1 cellular context compared by ENCODE assay signal in the genomic region with DNA sequence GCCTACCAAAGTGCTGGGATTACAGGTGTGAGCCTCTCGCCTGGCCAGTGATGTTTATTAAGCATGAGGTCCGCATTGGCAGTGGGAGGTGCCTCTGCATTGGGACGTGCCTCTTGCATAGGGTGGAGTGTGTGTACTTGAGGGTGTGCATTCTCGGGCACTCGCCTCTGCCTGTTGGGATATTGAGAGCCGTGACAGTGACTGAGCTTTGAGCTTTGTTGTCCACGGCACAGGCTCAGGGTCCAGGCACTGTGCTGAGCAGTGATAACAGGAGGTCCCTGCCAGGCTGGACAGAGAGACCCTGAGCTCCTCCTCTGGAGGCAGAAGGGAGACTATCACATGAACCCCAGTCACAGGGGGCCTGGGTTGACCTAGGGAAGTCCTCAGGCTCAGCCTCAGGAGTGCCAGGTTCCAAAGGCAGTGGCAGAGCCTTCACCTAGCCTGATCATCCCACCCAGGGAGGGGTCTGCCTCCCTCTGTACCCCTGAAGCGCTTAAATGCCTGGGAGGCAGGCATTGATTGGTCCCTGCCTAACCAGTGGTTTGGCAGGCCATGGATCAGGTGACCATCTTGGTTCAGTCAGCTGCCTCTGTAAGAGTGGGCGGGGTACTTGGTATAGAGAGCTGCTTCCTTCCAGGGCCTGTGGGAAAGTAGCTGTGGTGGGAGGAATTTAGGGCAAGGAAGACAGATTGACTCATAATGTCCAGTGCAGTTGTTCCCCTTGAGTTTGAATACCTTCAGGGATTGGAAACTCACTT.
A peak's percentile ranks its signal among the peaks of the same experiment; 100 is the strongest.
TF ChIP-seq lines count a peak whose summit lies in the region.

No MANE protein-coding gene starts in this region.

TF ChIP-seq in HepG2, 621 proteins besides CTCF, POLR2A, EP300 and RAD21 (continued from another document and continues in another):
- TF ChIP-seq, protein P1, sequence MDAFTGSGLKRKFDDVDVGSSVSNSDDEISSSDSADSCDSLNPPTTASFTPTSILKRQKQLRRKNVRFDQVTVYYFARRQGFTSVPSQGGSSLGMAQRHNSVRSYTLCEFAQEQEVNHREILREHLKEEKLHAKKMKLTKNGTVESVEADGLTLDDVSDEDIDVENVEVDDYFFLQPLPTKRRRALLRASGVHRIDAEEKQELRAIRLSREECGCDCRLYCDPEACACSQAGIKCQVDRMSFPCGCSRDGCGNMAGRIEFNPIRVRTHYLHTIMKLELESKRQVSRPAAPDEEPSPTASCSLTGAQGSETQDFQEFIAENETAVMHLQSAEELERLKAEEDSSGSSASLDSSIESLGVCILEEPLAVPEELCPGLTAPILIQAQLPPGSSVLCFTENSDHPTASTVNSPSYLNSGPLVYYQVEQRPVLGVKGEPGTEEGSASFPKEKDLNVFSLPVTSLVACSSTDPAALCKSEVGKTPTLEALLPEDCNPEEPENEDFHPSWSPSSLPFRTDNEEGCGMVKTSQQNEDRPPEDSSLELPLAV (CRISPR knock-in tag; conservative IDR thresholded peaks at IDR 0.05; ENCODE audit: low read depth), result no peak
- TF ChIP-seq DMAP1 (CRISPR knock-in tag; IDR thresholded peaks at IDR 0.05), result no peak; the same call in 1 of the 2 replicates
- no peak for TF ChIP-seq CREB1 (IDR thresholded peaks at IDR 0.05)
- peak; percentile 56; the same call in 1 of the 2 replicates for TF ChIP-seq CREB1 (CRISPR knock-in tag; IDR thresholded peaks at IDR 0.05)
- TF ChIP-seq, protein P2, sequence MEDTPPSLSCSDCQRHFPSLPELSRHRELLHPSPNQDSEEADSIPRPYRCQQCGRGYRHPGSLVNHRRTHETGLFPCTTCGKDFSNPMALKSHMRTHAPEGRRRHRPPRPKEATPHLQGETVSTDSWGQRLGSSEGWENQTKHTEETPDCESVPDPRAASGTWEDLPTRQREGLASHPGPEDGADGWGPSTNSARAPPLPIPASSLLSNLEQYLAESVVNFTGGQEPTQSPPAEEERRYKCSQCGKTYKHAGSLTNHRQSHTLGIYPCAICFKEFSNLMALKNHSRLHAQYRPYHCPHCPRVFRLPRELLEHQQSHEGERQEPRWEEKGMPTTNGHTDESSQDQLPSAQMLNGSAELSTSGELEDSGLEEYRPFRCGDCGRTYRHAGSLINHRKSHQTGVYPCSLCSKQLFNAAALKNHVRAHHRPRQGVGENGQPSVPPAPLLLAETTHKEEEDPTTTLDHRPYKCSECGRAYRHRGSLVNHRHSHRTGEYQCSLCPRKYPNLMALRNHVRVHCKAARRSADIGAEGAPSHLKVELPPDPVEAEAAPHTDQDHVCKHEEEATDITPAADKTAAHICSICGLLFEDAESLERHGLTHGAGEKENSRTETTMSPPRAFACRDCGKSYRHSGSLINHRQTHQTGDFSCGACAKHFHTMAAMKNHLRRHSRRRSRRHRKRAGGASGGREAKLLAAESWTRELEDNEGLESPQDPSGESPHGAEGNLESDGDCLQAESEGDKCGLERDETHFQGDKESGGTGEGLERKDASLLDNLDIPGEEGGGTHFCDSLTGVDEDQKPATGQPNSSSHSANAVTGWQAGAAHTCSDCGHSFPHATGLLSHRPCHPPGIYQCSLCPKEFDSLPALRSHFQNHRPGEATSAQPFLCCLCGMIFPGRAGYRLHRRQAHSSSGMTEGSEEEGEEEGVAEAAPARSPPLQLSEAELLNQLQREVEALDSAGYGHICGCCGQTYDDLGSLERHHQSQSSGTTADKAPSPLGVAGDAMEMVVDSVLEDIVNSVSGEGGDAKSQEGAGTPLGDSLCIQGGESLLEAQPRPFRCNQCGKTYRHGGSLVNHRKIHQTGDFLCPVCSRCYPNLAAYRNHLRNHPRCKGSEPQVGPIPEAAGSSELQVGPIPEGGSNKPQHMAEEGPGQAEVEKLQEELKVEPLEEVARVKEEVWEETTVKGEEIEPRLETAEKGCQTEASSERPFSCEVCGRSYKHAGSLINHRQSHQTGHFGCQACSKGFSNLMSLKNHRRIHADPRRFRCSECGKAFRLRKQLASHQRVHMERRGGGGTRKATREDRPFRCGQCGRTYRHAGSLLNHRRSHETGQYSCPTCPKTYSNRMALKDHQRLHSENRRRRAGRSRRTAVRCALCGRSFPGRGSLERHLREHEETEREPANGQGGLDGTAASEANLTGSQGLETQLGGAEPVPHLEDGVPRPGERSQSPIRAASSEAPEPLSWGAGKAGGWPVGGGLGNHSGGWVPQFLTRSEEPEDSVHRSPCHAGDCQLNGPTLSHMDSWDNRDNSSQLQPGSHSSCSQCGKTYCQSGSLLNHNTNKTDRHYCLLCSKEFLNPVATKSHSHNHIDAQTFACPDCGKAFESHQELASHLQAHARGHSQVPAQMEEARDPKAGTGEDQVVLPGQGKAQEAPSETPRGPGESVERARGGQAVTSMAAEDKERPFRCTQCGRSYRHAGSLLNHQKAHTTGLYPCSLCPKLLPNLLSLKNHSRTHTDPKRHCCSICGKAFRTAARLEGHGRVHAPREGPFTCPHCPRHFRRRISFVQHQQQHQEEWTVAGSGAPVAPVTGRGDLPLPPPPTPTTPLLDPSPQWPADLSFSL (CRISPR knock-in tag; IDR thresholded peaks at IDR 0.05), result no peak
- TF ChIP-seq ZFP82 (CRISPR knock-in tag; IDR thresholded peaks at IDR 0.05; ENCODE audit: borderline replicate concordance), result no peak
- no peak for TF ChIP-seq MED8 (CRISPR knock-in tag; IDR thresholded peaks at IDR 0.05; ENCODE audit: insufficient replicate concordance)
- peak; percentile 19; the same call in 1 of the 2 replicates for TF ChIP-seq PHF20 (CRISPR knock-in tag; IDR thresholded peaks at IDR 0.05)
- TF ChIP-seq, protein P3, sequence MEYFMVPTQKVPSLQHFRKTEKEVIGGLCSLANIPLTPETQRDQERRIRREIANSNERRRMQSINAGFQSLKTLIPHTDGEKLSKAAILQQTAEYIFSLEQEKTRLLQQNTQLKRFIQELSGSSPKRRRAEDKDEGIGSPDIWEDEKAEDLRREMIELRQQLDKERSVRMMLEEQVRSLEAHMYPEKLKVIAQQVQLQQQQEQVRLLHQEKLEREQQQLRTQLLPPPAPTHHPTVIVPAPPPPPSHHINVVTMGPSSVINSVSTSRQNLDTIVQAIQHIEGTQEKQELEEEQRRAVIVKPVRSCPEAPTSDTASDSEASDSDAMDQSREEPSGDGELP (IDR thresholded peaks at IDR 0.05; ENCODE audit: borderline replicate concordance, low read depth), result peak; percentile 46; the same call in 1 of the 2 replicates
- TF ChIP-seq ZNF451 (CRISPR knock-in tag; IDR thresholded peaks at IDR 0.05), result no peak; the same call in 1 of the 2 replicates
- no peak for TF ChIP-seq TBL1XR1 (IDR thresholded peaks at IDR 0.05; ENCODE audit: borderline replicate concordance, low read length, partially characterized antibody)
- TF ChIP-seq SPEN (CRISPR knock-in tag; IDR thresholded peaks at IDR 0.05; ENCODE audit: low read depth), result peak; percentile 56; the same call in 1 of the 2 replicates
- TF ChIP-seq, protein P4, sequence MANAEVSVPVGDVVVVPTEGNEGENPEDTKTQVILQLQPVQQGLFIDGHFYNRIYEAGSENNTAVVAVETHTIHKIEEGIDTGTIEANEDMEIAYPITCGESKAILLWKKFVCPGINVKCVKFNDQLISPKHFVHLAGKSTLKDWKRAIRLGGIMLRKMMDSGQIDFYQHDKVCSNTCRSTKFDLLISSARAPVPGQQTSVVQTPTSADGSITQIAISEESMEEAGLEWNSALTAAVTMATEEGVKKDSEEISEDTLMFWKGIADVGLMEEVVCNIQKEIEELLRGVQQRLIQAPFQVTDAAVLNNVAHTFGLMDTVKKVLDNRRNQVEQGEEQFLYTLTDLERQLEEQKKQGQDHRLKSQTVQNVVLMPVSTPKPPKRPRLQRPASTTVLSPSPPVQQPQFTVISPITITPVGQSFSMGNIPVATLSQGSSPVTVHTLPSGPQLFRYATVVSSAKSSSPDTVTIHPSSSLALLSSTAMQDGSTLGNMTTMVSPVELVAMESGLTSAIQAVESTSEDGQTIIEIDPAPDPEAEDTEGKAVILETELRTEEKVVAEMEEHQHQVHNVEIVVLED (CRISPR knock-in tag; IDR thresholded peaks at IDR 0.05; ENCODE audit: borderline replicate concordance), result peak; percentile 42; the same call in 1 of the 2 replicates
- no peak for TF ChIP-seq ZNF562 (CRISPR knock-in tag; IDR thresholded peaks at IDR 0.05; ENCODE audit: borderline replicate concordance)
- TF ChIP-seq FIP1L1 (IDR thresholded peaks at IDR 0.05; ENCODE audit: borderline replicate concordance, insufficient read depth, low read depth, low read length), result no peak
- TF ChIP-seq ZNF17 (CRISPR knock-in tag; IDR thresholded peaks at IDR 0.05), result no peak
- no peak for TF ChIP-seq ZNF382 (CRISPR knock-in tag; IDR thresholded peaks at IDR 0.05; ENCODE audit: borderline replicate concordance)
- TF ChIP-seq SOX6 (IDR thresholded peaks at IDR 0.05), result no peak
- peak; percentile 34; the same call in 1 of the 2 replicates for TF ChIP-seq SOX6 (CRISPR knock-in tag; IDR thresholded peaks at IDR 0.05)
- peak; percentile 42; the same call in 1 of the 2 replicates for TF ChIP-seq CBX5 (CRISPR knock-in tag; IDR thresholded peaks at IDR 0.05; ENCODE audit: borderline replicate concordance)
- TF ChIP-seq, protein P5, sequence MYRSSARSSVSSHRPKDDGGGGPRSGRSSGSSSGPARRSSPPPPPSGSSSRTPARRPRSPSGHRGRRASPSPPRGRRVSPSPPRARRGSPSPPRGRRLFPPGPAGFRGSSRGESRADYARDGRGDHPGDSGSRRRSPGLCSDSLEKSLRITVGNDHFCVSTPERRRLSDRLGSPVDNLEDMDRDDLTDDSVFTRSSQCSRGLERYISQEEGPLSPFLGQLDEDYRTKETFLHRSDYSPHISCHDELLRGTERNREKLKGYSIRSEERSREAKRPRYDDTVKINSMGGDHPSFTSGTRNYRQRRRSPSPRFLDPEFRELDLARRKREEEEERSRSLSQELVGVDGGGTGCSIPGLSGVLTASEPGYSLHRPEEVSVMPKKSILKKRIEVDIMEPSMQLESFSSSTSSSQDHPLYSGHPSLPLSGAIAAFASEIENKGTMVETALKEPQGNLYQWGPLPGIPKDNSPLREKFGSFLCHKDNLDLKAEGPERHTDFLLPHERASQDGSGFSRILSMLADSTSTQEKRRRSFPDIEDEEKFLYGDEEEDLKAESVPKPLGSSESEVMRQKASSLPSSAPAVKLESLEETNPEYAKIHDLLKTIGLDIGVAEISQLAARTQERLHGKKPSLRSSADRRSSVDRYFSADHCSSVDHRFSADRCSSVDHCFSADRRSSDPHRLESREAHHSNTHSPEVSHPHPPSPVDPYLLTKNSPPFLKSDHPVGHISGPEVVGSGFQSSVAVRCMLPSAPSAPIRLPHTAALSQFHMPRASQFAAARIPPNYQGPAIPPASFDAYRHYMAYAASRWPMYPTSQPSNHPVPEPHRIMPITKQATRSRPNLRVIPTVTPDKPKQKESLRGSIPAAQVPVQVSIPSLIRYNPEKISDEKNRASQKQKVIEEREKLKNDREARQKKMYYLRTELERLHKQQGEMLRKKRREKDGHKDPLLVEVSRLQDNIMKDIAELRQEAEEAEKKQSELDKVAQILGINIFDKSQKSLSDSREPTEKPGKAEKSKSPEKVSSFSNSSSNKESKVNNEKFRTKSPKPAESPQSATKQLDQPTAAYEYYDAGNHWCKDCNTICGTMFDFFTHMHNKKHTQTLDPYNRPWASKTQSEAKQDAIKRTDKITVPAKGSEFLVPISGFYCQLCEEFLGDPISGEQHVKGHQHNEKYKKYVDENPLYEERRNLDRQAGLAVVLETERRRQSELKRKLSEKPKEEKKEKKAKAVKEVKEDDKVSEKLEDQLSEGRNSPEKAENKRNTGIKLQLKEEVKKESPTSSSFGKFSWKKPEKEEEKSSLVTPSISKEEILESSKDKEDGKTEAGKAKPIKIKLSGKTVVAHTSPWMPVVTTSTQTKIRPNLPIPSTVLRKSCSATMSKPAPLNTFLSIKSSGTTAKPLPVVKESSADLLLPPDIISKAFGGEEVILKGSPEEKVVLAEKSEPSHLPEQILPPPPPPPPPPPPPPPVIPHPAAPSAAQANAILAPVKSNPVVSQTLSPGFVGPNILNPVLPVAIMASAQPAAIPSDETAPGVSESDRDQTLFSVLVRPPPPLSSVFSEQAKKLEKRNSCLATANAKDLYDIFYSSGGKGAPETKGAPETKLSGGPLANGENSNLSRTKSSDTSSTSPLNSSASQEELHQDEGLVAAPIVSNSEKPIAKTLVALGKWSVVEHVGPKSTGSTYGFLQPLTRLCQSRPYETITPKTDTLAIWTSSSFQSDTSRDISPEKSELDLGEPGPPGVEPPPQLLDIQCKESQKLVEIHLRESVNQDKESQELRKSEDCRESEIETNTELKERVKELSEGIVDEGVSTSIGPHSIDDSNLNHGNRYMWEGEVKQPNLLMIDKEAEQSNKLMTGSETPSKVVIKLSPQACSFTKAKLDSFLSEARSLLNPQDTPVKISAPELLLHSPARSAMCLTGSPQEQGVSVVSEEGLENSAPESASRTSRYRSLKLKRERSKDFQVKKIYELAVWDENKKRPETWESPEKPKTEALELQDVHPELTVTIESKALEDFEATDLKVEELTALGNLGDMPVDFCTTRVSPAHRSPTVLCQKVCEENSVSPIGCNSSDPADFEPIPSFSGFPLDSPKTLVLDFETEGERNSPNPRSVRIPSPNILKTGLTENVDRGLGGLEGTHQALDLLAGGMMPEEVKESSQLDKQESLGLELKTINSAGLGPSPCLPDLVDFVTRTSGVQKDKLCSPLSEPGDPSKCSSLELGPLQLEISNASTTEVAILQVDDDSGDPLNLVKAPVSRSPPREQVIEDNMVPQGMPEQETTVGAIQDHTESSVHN (CRISPR knock-in tag; IDR thresholded peaks at IDR 0.05), result no peak
- no peak; the same call in 1 of the 2 replicates for TF ChIP-seq ZNF335 (CRISPR knock-in tag; IDR thresholded peaks at IDR 0.05)
- TF ChIP-seq, protein P6, sequence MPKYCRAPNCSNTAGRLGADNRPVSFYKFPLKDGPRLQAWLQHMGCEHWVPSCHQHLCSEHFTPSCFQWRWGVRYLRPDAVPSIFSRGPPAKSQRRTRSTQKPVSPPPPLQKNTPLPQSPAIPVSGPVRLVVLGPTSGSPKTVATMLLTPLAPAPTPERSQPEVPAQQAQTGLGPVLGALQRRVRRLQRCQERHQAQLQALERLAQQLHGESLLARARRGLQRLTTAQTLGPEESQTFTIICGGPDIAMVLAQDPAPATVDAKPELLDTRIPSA (CRISPR knock-in tag; IDR thresholded peaks at IDR 0.05; ENCODE audit: borderline replicate concordance), result no peak
- no peak for TF ChIP-seq ZFYVE20 (CRISPR knock-in tag; IDR thresholded peaks at IDR 0.05; ENCODE audit: borderline replicate concordance, low read depth)
- no peak for TF ChIP-seq ZNF878 (CRISPR knock-in tag; IDR thresholded peaks at IDR 0.05)
- peak; percentile 95 for TF ChIP-seq HNF4A (CRISPR knock-in tag; IDR thresholded peaks at IDR 0.05)
- TF ChIP-seq, protein P7, sequence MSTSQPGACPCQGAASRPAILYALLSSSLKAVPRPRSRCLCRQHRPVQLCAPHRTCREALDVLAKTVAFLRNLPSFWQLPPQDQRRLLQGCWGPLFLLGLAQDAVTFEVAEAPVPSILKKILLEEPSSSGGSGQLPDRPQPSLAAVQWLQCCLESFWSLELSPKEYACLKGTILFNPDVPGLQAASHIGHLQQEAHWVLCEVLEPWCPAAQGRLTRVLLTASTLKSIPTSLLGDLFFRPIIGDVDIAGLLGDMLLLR (CRISPR knock-in tag; IDR thresholded peaks at IDR 0.05), result no peak
